Comparison of ENCODE assay signal across 1 cellular context in the genomic region with DNA sequence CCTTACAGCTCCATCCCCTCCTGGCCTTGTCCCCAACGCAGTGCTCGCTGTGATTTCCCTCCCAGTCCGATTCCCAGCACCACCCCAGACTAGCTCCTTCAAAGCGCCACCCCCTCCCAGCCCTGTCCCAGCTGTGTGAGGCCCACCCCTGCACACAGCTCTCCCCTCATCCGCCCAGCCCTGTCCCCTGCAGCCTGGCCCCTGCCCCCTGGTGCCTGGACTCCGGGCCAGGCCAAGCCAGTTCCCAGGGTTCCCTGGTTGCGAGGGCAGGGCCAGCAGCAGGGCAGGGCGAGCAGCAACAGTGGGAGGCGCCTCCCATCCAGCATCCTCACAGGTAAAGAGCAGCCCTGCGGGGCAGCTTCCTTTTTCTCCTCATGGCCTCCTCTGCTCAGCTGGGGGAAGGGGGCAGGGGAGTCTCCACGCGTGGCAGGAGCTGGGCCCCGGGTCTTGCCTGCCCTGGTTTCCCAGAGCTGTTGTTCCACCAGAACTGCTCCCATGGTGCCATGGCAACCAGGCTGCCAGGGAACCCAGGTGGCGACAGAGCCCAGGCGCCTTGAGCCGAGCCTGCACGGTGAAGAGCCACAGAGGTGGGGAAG.
TF ChIP-seq lines count a peak whose summit lies in the region.

No MANE protein-coding gene starts in this region.

TF ChIP-seq in H1, 55 proteins besides CTCF, POLR2A, EP300 and RAD21:
- no peak for TF ChIP-seq KDM4A (IDR thresholded peaks at IDR 0.05; ENCODE audit: low read depth, low read length, severe bottlenecking)
